In the genomic region with DNA sequence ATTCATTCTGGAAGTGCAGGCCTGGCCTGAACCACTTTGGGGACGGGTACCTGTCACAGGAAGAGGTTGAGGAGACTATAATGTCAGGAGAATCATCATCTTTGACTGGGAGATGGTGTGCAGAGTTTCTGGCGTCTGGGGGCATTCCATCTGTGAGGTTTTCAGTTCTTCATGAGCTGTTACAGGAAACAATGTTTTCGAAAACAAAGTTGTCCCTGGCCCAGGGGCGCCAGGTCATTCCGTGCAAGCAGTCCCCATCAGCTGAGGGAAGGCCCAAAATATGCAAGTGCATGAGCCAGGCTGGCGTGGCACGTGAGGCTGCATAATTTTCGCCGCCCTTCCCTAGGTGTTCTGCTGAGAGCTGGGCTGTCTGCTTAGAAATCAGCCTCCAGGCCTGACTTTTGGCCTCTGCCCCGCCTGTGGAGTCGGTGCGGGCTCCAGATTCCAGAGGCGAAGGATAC, we compare ENCODE assay signal across 29 cellular contexts.
DNase-seq lines count a peak whose midpoint lies in the region; ATAC-seq, FAIRE-seq and TF ChIP-seq lines count a peak whose summit lies in the region.
"Had no signal": no experiment of that assay in that cellular context is flagged by ENCODE, and none has a peak within 500 bp of the region (broad histone marks: within the 10 kb centered on the region; RNA-seq: fewer than 3 reads in every experiment).

No MANE protein-coding gene starts in this region.

- peak; percentile 22 for DNase-seq in activated CD4-positive, alpha-beta T cell treated with anti-CD3 and anti-CD28 coated beads for 48 hours
- no peak for DNase-seq in activated CD4-positive, alpha-beta T cell treated with anti-CD3 and anti-CD28 coated beads, Interleukin-2, amount 10 ng/mL, durations not matched to agents 7 days and 5 days
- peak; percentile 40 for DNase-seq in GM13977 (ENCODE audit: low spot score)
- no peak for DNase-seq in T-helper 17 cell
- peak; percentile 85 for DNase-seq in renal cortical epithelial cell (ENCODE audit: low read depth)
- DNase-seq in hypothalamus (lab: John Stamatoyannopoulos, UW): no peak
- DNase-seq in GM19238 (ENCODE audit: insufficient read length, low spot score): no peak
- no peak for DNase-seq in HTR-8/SVneo (ENCODE audit: insufficient read length, low spot score)
- DNase-seq: activated B cell treated with CpG ODN at 0.5 μM for 24 hours; activated CD8-positive, alpha-beta T cell treated with anti-CD3 and anti-CD28 coated beads for 36 hours; activated gamma-delta T cell; HCEC 1CT; hippocampal formation; immature natural killer cell; KBM-7; left lung; mesenchymal stem cell; NCI-H1105 treated with DMSO at 0.1 percent for 48 hours; NCI-H2029 treated with DMSO at 0.1 percent for 48 hours; NCI-H2227 treated with DMSO at 0.1 percent for 48 hours; NCI-H526 treated with DMSO at 0.1 percent for 48 hours; Peyer's patch; SIG-M5; stomach; tibial artery had no signal

- FAIRE-seq in HTR-8/SVneo (lab: Jason Lieb, UNC): no peak
- FAIRE-seq: A204.1 had no signal

- no peaks in the 10 kb centered on the region for H3K9me3 ChIP-seq in T-helper 17 cell (ENCODE audit: control insufficient read depth, low read length, poor library complexity, severe bottlenecking)
- H3K9me3 ChIP-seq: left lung, neutrophil, Peyer's patch, stomach, tibial artery had no signal

- POLR2A ChIA-PET in activated CD4-positive, alpha-beta T cell treated with anti-CD3 and anti-CD28 coated beads, Interleukin-2, amount 10 ng/mL, durations not matched to agents 7 days and 5 days (lab: Charles Lee): no interaction called here

- no peak overlapping the region for H3K4me3 Mint-ChIP-seq in activated CD4-positive, alpha-beta T cell treated with anti-CD3 and anti-CD28 coated beads, Interleukin-2, amount 10 ng/mL, durations not matched to agents 7 days and 5 days
- no peak overlapping the region for H3K4me3 Mint-ChIP-seq in T-helper 17 cell
- H3K4me3 Mint-ChIP-seq: activated B cell treated with CpG ODN at 0.5 μM for 24 hours; activated CD8-positive, alpha-beta T cell treated with anti-CD3 and anti-CD28 coated beads for 36 hours; B cell; immature natural killer cell had no signal

- no peaks in the 10 kb centered on the region for H3K27me3 Mint-ChIP-seq in activated CD4-positive, alpha-beta T cell treated with anti-CD3 and anti-CD28 coated beads, Interleukin-2, amount 10 ng/mL, durations not matched to agents 7 days and 5 days
- no peaks in the 10 kb centered on the region for H3K27me3 Mint-ChIP-seq in T-helper 17 cell
- H3K27me3 Mint-ChIP-seq: activated B cell treated with CpG ODN at 0.5 μM for 24 hours; activated CD8-positive, alpha-beta T cell treated with anti-CD3 and anti-CD28 coated beads for 36 hours had no signal

- no peak overlapping the region for H3K27ac Mint-ChIP-seq in activated CD4-positive, alpha-beta T cell treated with anti-CD3 and anti-CD28 coated beads, Interleukin-2, amount 10 ng/mL, durations not matched to agents 7 days and 5 days
- peak overlapping the region; percentile 3 for H3K27ac Mint-ChIP-seq in T-helper 17 cell
- H3K27ac Mint-ChIP-seq: activated B cell treated with CpG ODN at 0.5 μM for 24 hours; activated CD8-positive, alpha-beta T cell treated with anti-CD3 and anti-CD28 coated beads for 36 hours; B cell had no signal

- peaks cover 8% of the 10 kb centered on the region for H3K36me3 Mint-ChIP-seq in activated CD4-positive, alpha-beta T cell treated with anti-CD3 and anti-CD28 coated beads, Interleukin-2, amount 10 ng/mL, durations not matched to agents 7 days and 5 days (ENCODE audit: low read depth)
- no peaks in the 10 kb centered on the region for H3K36me3 Mint-ChIP-seq in T-helper 17 cell (ENCODE audit: low read depth)

- H3K4me1 Mint-ChIP-seq in activated CD4-positive, alpha-beta T cell treated with anti-CD3 and anti-CD28 coated beads, Interleukin-2, amount 10 ng/mL, durations not matched to agents 7 days and 5 days: peaks cover 40% of the 10 kb centered on the region
- H3K4me1 Mint-ChIP-seq in T-helper 17 cell: peaks cover 9% of the 10 kb centered on the region
- H3K4me1 Mint-ChIP-seq: activated B cell treated with CpG ODN at 0.5 μM for 24 hours, B cell had no signal

- in situ Hi-C loops in GM13977 (cut with MboI; ENCODE audit: low pct_unique_long_range_greater_than_20kb, low sequenced_read_pairs, unreplicated experiment): no loop called here

- peaks cover 7% of the 10 kb centered on the region for H3K9me3 Mint-ChIP-seq in activated CD4-positive, alpha-beta T cell treated with anti-CD3 and anti-CD28 coated beads, Interleukin-2, amount 10 ng/mL, durations not matched to agents 7 days and 5 days
- H3K9me3 Mint-ChIP-seq: activated B cell treated with CpG ODN at 0.5 μM for 24 hours; activated CD8-positive, alpha-beta T cell treated with anti-CD3 and anti-CD28 coated beads for 36 hours; immature natural killer cell had no signal

- CTCF ChIA-PET in activated CD4-positive, alpha-beta T cell treated with anti-CD3 and anti-CD28 coated beads, Interleukin-2, amount 10 ng/mL, durations not matched to agents 7 days and 5 days (lab: Charles Lee): no interaction called here

- no peak for TF ChIP-seq CTCF in GM13977 (IDR thresholded peaks at IDR 0.05; ENCODE audit: extremely low read depth, insufficient read depth, missing control alignments)

- ATAC-seq in T-helper 17 cell: no peak
- ATAC-seq: activated CD8-positive, alpha-beta T cell treated with anti-CD3 and anti-CD28 coated beads for 36 hours; left lung; sciatic nerve had no signal

Comparison
In these comparisons a context has a peak if more than half of its experiments do, and no peak if none do; other contexts are left out.
1. DNase-seq: peak in activated CD4-positive, alpha-beta T cell treated with anti-CD3 and anti-CD28 coated beads for 48 hours (single experiment), GM13977 (single experiment) and renal cortical epithelial cell (single experiment); none in activated CD4-positive, alpha-beta T cell treated with anti-CD3 and anti-CD28 coated beads, Interleukin-2, amount 10 ng/mL, durations not matched to agents 7 days and 5 days (single experiment), T-helper 17 cell (0 of 3), hypothalamus (0 of 51), GM19238 (single experiment) and HTR-8/SVneo (single experiment).